ENCODE assay signal across 8 cellular contexts in the genomic region with DNA sequence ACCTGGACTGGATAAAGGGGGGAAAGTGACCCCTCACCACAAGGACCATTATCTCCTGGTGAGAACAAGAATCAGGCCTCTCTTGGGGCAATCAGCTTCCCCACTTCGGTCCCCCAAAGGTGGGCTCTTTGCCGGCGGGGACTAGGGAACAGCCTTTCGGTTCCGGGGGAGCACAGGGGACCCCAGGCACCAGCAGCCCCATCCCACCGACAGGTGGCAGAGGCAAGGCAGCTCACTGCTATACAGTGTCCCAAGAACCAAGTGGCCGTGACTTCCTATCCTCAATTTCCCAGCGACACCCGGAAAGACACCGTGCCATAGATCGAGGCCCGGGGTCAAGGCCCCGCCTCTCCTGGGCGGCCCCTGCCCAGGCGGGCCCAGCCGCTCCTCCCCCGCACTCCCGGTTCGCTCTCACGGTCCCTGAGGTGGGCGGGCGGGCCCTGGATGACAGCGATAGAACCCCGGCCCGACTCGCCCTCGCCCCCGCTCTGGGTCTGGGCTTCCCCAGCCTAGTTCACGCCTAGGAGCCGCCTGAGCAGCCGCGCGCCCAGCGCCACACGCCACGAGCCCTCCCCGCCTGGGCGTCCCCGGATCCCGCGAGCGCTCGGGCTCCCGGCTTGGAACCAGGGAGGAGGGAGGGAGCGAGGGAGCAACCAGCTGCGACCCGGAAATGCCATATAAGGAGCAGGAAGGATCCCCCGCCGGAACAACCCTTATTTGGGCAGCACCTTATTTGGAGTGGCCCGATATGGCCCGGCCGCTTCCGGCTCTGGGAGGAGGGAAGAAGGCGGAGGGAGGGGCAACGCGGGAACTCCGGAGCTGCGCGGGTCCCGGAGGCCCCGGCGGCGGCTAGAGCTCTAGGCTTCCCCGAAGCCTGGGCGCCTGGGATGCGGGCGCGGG. TPM values are rescaled to one million over a fixed set of nuclear protein-coding genes. Genes with fewer than 3 reads are reported as not detected.
DNase-seq lines count a peak whose midpoint lies in the region; ATAC-seq and TF ChIP-seq lines count a peak whose summit lies in the region.

No MANE protein-coding gene starts in this region.

- ATAC-seq in GM21786 (IDR thresholded peaks at IDR 0.05; ENCODE audit: unreplicated experiment), result peak; percentile 71

- H3K27ac ChIP-seq in KMS-11 (peak overlapping the region; percentile 78), esophagus (ENCODE audit: low read depth in 2 of 2, low read length in 1 of 2) (peak overlapping the region; percentile 98 to 99), muscle layer of colon (ENCODE audit: low read depth, low read length) (peak overlapping the region; percentile 100)

- WGBS in esophagus, 2 donors, result 0 to 1% methylated on average over 63 to 68 of the region's 68 CpGs

- H2AFZ ChIP-seq in KMS-11 (ENCODE audit: low read depth), result peak overlapping the region; percentile 98

- DNase-seq in DMS79 treated with DMSO at 0.1 percent for 48 hours (lab: John Stamatoyannopoulos, UW), result peak; percentile 75
- DNase-seq in activated T-cell treated with anti-CD3 and anti-CD28 coated beads, Interleukin-2, amount 50 U/mL, for 48 hours, result peak; percentile 96
- DNase-seq in stimulated activated CD8-positive, alpha-beta memory T cell treated with anti-CD3 and anti-CD28 coated beads, Interleukin-7, amount 100 ng/mL, for 1 hour (ENCODE audit: low read depth in 2 of 2), result peak; percentile 88 to 89

- H3K9ac ChIP-seq in KMS-11 (peak overlapping the region; percentile 81), muscle layer of colon (ENCODE audit: low read length) (peak overlapping the region; percentile 90)

- TF ChIP-seq CTCF in KMS-11 (conservative IDR thresholded peaks at IDR 0.05; ENCODE audit: low read depth, low read length), result peak; percentile 28; the same call in 1 of the 2 replicates

- H3K4me2 ChIP-seq in KMS-11, result peak overlapping the region; percentile 80

- H3K4me1 ChIP-seq in KMS-11 (ENCODE audit: low read depth, poor library complexity, severe bottlenecking), result peaks cover 6% of the 10 kb centered on the region
- peaks cover 0 to 20% of the 10 kb centered on the region in 2 donors for H3K4me1 ChIP-seq in esophagus (ENCODE audit: control insufficient read depth in 2 of 2, insufficient read depth in 2 of 2, low read length in 1 of 2)
- peaks cover 21% of the 10 kb centered on the region for H3K4me1 ChIP-seq in muscle layer of colon (ENCODE audit: insufficient read depth, low read length)

- H3K9me3 ChIP-seq in esophagus (ENCODE audit: control insufficient read depth in 2 of 2, insufficient read depth in 1 of 2, low read depth in 1 of 2, low read length in 1 of 2), result no peaks in the 10 kb centered on the region
- H3K9me3 ChIP-seq in muscle layer of colon (ENCODE audit: low read length), result no peaks in the 10 kb centered on the region

- no peak overlapping the region for H3K4me3 ChIP-seq in KMS-11 (IDR thresholded peaks at IDR 0.05; ENCODE audit: insufficient read depth, low read depth, low read length)
- peak overlapping the region; percentile 67 to 77 for H3K4me3 ChIP-seq in esophagus (ENCODE audit: low read depth in 1 of 2, low read length in 2 of 2)
- H3K4me3 ChIP-seq in muscle layer of colon (ENCODE audit: low read depth in 1 of 2, low read length in 2 of 2), result peak overlapping the region; percentile 86 to 94

- no peaks in the 10 kb centered on the region for H3K79me2 ChIP-seq in KMS-11 (ENCODE audit: insufficient read depth, low read depth)

- no peaks in the 10 kb centered on the region for H4K20me1 ChIP-seq in KMS-11 (ENCODE audit: insufficient read depth)

- H3K27me3 ChIP-seq in KMS-11 (ENCODE audit: insufficient read depth, low read depth) (0 out of 2 replicates have a peak, but pooled peaks cover 3% of the 10 kb centered on the region), esophagus (ENCODE audit: control insufficient read depth in 1 of 2, insufficient read depth in 2 of 2, low read length in 2 of 2) (no peaks in the 10 kb centered on the region), muscle layer of colon (ENCODE audit: control insufficient read depth in 1 of 2, insufficient read depth in 2 of 2, low read length in 2 of 2) (no peaks in the 10 kb centered on the region)

- H3K36me3 ChIP-seq in KMS-11 (ENCODE audit: insufficient read depth) (no peaks in the 10 kb centered on the region), esophagus (ENCODE audit: control insufficient read depth in 2 of 2, insufficient read depth in 2 of 2, low read length in 1 of 2) (peaks cover 0 to 10% of the 10 kb centered on the region in 2 donors), muscle layer of colon (ENCODE audit: insufficient read depth, low read length) (no peaks in the 10 kb centered on the region)

TF ChIP-seq in PFSK-1, 5 proteins besides CTCF, POLR2A, EP300 and RAD21:
- TF ChIP-seq TAF1 (IDR thresholded peaks at IDR 0.05; ENCODE audit: borderline replicate concordance, insufficient read depth, low read length), result peak; percentile 55; the same call in 1 of the 2 replicates
- TF ChIP-seq FOXP2 (optimal IDR thresholded peaks at IDR 0.05; ENCODE audit: borderline replicate concordance, extremely low read depth, extremely low read length, insufficient read depth), result no peak

RNA-seq across cellular contexts. Expression of a gene that starts 0.6 kb away (rescaled TPM):
- 0.09 TPM for polyA plus RNA-seq in PFSK-1 (2012; ENCODE audit: insufficient read length, low read depth)
- 10 to 100 TPM; 17.9 to 45.0 TPM for polyA plus RNA-seq in esophagus

RNA-seq across cellular contexts. Expression of a gene that starts 25.8 kb away (rescaled TPM):
- 13.4 TPM for polyA plus RNA-seq in PFSK-1 (2012; ENCODE audit: insufficient read length, low read depth)
- 1 to 10 TPM; 2.0 to 2.6 TPM for polyA plus RNA-seq in esophagus
